8 cellular contexts compared by ENCODE assay signal in genomic region chr18:812123-812672, GRCh38. TPM values are rescaled to one million over a fixed set of nuclear protein-coding genes. Genes with fewer than 3 reads are reported as not detected.
DNase-seq lines count a peak whose midpoint lies in the region; ATAC-seq lines count a peak whose summit lies in the region.

YES1 (minus strand) TSS chr18:812242; CDS start chr18:756827, 55,415 bp downstream.

- peak within 1 kb of the TSS; percentile 55 for H3K27ac ChIP-seq in layer of hippocampus (ENCODE audit: low read depth, low read length)

- peak; percentile 23 for DNase-seq in NCI-H1694 (lab: John Stamatoyannopoulos, UW)
- DNase-seq in NCI-H1694 treated with DMSO at 0.1 percent for 48 hours (lab: John Stamatoyannopoulos, UW): no peak
- peak; percentile 42 for DNase-seq in NCI-H1105 treated with DMSO at 0.1 percent for 48 hours (lab: John Stamatoyannopoulos, UW)
- peak; percentile 14 for DNase-seq in cerebellum (ENCODE audit: low spot score)
- DNase-seq in stimulated activated CD4-positive, alpha-beta T cell treated with anti-CD3 and anti-CD28 coated beads, Interleukin-1b, Interleukin-23, amount 100 ng/mL, for 4 hours (ENCODE audit: low read depth in 2 of 2): peak; percentile 59 to 67

- ATAC-seq in HG02571 (IDR thresholded peaks at IDR 0.05; ENCODE audit: unreplicated experiment): peak; percentile 58
- ATAC-seq in activated CD4-positive, CD25-positive, alpha-beta regulatory T cell treated with anti-CD3 and anti-CD28 coated beads, Interleukin-2, amount 50 U/mL, for 24 hours: peak; percentile 44 to 53

- no peaks in the 10 kb centered on the region for H3K27me3 ChIP-seq in layer of hippocampus (ENCODE audit: control insufficient read depth, insufficient read depth, low read length)

RNA-seq across cellular contexts. Expression of gene YES1, which starts in this region (rescaled TPM):
- total RNA-seq in cerebellum: 44.9 TPM
